Comparison of ENCODE assay signal across 23 cellular contexts in genomic region chr2:138507267-138507666, GRCh38. TPM values are rescaled to one million over a fixed set of nuclear protein-coding genes. Genes with fewer than 3 reads are reported as not detected.
DNase-seq lines count a peak whose midpoint lies in the region; ATAC-seq, FAIRE-seq and TF ChIP-seq lines count a peak whose summit lies in the region.
"Had no signal": no experiment of that assay in that cellular context is flagged by ENCODE, and none has a peak within 500 bp of the region (broad histone marks: within the 10 kb centered on the region; RNA-seq: fewer than 3 reads in every experiment).

No MANE protein-coding gene starts in this region.

- peak overlapping the region; percentile 42 for H3K4me2 ChIP-seq in HepG2 (ENCODE audit: low read depth, low read length)

- no peak for TF ChIP-seq POLR2A in HepG2 (IDR thresholded peaks at IDR 0.05; ENCODE audit: insufficient read depth in 1 of 2, low read depth in 2 of 2, low read length in 2 of 2)

- no peaks in the 10 kb centered on the region for H3K27me3 ChIP-seq in Caco-2 (replicated peaks; ENCODE audit: control insufficient read depth, insufficient read depth, low read length)
- no peaks in the 10 kb centered on the region; a peak in 1 of 5 replicates for H3K27me3 ChIP-seq in HepG2 (ENCODE audit: control insufficient read depth in 1 of 2, insufficient read depth in 2 of 2, low read length in 2 of 2)
- no peaks in the 10 kb centered on the region for H3K27me3 ChIP-seq in CD4-positive, alpha-beta memory T cell (ENCODE audit: insufficient read depth, low read length)
- H3K27me3 ChIP-seq: gastroesophageal sphincter, Peyer's patch had no signal

- peaks cover 25% of the 10 kb centered on the region for H3K4me1 Mint-ChIP-seq in Caco-2 (ENCODE audit: low read depth, unreplicated experiment)
- peaks cover 42 to 58% (median 51%) of the 10 kb centered on the region in 4 donors for H3K4me1 Mint-ChIP-seq in CD4-positive, alpha-beta memory T cell

- H3K36me3 ChIP-seq in Caco-2 (ENCODE audit: control insufficient read depth, insufficient read depth, low read length) (no peaks in the 10 kb centered on the region), HepG2 (replicated peaks in 1 of 2; ENCODE audit: control insufficient read depth in 1 of 2, insufficient read depth in 2 of 2, low read length in 2 of 2) (no peaks in the 10 kb centered on the region)
- no peaks in the 10 kb centered on the region for H3K36me3 ChIP-seq in CD4-positive, alpha-beta memory T cell (ENCODE audit: insufficient read depth, low read length)
- H3K36me3 ChIP-seq: gastroesophageal sphincter, Peyer's patch had no signal

- no peak overlapping the region; the same call in 1 of the 2 replicates for H3K9ac ChIP-seq in HepG2 (ENCODE audit: insufficient read depth, low read depth, low read length)

- DNase-seq in Caco-2 (peak in 1 of 2 experiments; percentile 24), NCI-H1436 treated with DMSO at 0.1 percent for 48 hours (lab: John Stamatoyannopoulos, UW) (peak; percentile 37), NCI-H748 treated with DMSO at 0.1 percent for 48 hours (lab: John Stamatoyannopoulos, UW) (peak; percentile 89), HepG2 (ENCODE audit: low spot score) (peak; percentile 84), hepatic stellate cell (ENCODE audit: low spot score) (no peak), MV-4-11 (lab: John Stamatoyannopoulos, UW) (no peak)
- no peak for DNase-seq in CD4-positive, alpha-beta memory T cell
- DNase-seq: ACHN; activated CD4-positive, alpha-beta T cell treated with anti-CD3 and anti-CD28 coated beads, Interleukin-2, amount 50 U/mL, for 1 hour; activated naive CD4-positive, alpha-beta T cell treated with anti-CD3 and anti-CD28 coated beads for 36 hours; CD8-positive, alpha-beta memory T cell; GF-D8; H9; mammary epithelial cell; NCI-H446 treated with DMSO at 0.1 percent for 48 hours; Peyer's patch; stimulated activated CD4-positive, alpha-beta T cell treated with anti-CD3 and anti-CD28 coated beads, Interleukin-12 subunit alpha, Interleukin-12 subunit beta, amount 100 ng/mL, for 4 hours had no signal

- H3K9me3 ChIP-seq in Caco-2 = no peaks in the 10 kb centered on the region
- no peaks in the 10 kb centered on the region for H3K9me3 ChIP-seq in HepG2 (ENCODE audit: low read length)
- H3K9me3 ChIP-seq in CD4-positive, alpha-beta memory T cell (ENCODE audit: control insufficient read depth in 1 of 2, low read length in 2 of 2) = no peaks in the 10 kb centered on the region
- H3K9me3 ChIP-seq: gastroesophageal sphincter, Peyer's patch had no signal

- H3K27ac Mint-ChIP-seq in Caco-2 (ENCODE audit: unreplicated experiment) = peak overlapping the region; percentile 11
- H3K27ac Mint-ChIP-seq in CD4-positive, alpha-beta memory T cell = no peak overlapping the region
- H3K27ac Mint-ChIP-seq: activated naive CD4-positive, alpha-beta T cell treated with anti-CD3 and anti-CD28 coated beads for 36 hours; H9; stimulated activated naive CD8-positive, alpha-beta T cell treated with anti-CD3 and anti-CD28 coated beads, Interleukin-15, Interleukin-2, amounts not matched to agents 100 ng/mL and 50 ng/mL, for 24 hours had no signal

- WGBS in HepG2 (ENCODE audit: low lambda C conversion rate) = 15% methylated on average over 4 of the region's 4 CpGs

- POLR2A ChIA-PET in Caco-2 (lab: Charles Lee) (no interaction called here), HepG2 (lab: Yijun Ruan, JAX) (no interaction called here)
- POLR2A ChIA-PET in CD4-positive, alpha-beta memory T cell (lab: Charles Lee; ENCODE audit: partially characterized antibody) = no interaction called here

- peaks cover 11% of the 10 kb centered on the region for H3K36me3 Mint-ChIP-seq in Caco-2 (ENCODE audit: insufficient read depth, unreplicated experiment)
- peaks cover 5 to 12% of the 10 kb centered on the region in 2 donors for H3K36me3 Mint-ChIP-seq in CD4-positive, alpha-beta memory T cell

- BruUV-seq in Caco-2 (replicated peaks; lab: Mats Ljungman, UMichigan) (no TSS peak), HepG2 (replicated peaks; lab: Mats Ljungman, UMichigan) (no TSS peak)

- no peaks in the 10 kb centered on the region for H3K9me3 Mint-ChIP-seq in Caco-2 (ENCODE audit: unreplicated experiment)
- H3K9me3 Mint-ChIP-seq in CD4-positive, alpha-beta memory T cell = peaks cover 0 to 2% (median 0%) of the 10 kb centered on the region in 8 donors
- H3K9me3 Mint-ChIP-seq: activated naive CD4-positive, alpha-beta T cell treated with anti-CD3 and anti-CD28 coated beads for 36 hours; CD8-positive, alpha-beta memory T cell; H9; nephron had no signal

- no peak overlapping the region for H2AFZ ChIP-seq in HepG2 (ENCODE audit: low read length)

- in situ Hi-C loops in HepG2 (cut with HindIII; ENCODE audit: extremely low pct_ligation_motif_present, low pct_unique_long_range_greater_than_20kb) = no loop called here

- TF ChIP-seq CTCF in Caco-2 (IDR thresholded peaks at IDR 0.05; ENCODE audit: insufficient read depth in 1 of 2, low read depth in 1 of 2, low read length in 1 of 2, severe bottlenecking in 1 of 2, unreplicated experiment in 1 of 2) = no peak
- 0 out of 2 replicates have a peak, but pooled peaks have one; percentile 3 for TF ChIP-seq CTCF in HepG2 (CRISPR knock-in tag; IDR thresholded peaks at IDR 0.05)

- CTCF ChIA-PET in Caco-2 (lab: Charles Lee) (no interaction called here), HepG2 (lab: Yijun Ruan, JAX; ENCODE audit: low intra/inter-chr PET ratio, low total read pairs) (no interaction called here)
- CTCF ChIA-PET in CD4-positive, alpha-beta memory T cell (lab: Charles Lee; ENCODE audit: partially characterized antibody) = no interaction called here

- intact Hi-C loops in Caco-2 (cut with micrococcal nuclease; ENCODE audit: unreplicated experiment) = loop anchor here (10.0 kb wide), 1 partner anchor 48 kb away; no protein-coding TSS in a partner anchor
- intact Hi-C loops in HepG2 (cut with micrococcal nuclease; ENCODE audit: unreplicated experiment) = loop anchor here (10.0 kb wide), 1 partner anchor 232 kb away; no protein-coding TSS in a partner anchor
- intact Hi-C loops in CD4-positive, alpha-beta memory T cell (cut with micrococcal nuclease) = no loop called here

- H4K20me1 ChIP-seq in HepG2 (ENCODE audit: insufficient read depth, low read length) = peaks cover 50% of the 10 kb centered on the region

- no peak for TF ChIP-seq RAD21 in HepG2 (CRISPR knock-in tag; IDR thresholded peaks at IDR 0.05)

- no peak for FAIRE-seq in HepG2 (lab: Jason Lieb, UNC)

- H3K27me3 Mint-ChIP-seq in Caco-2 (ENCODE audit: insufficient read depth, unreplicated experiment) = no peaks in the 10 kb centered on the region
- peaks cover 0 to 2% of the 10 kb centered on the region in 2 donors for H3K27me3 Mint-ChIP-seq in CD4-positive, alpha-beta memory T cell
- H3K27me3 Mint-ChIP-seq: CD8-positive, alpha-beta memory T cell; stimulated activated naive CD8-positive, alpha-beta T cell treated with anti-CD3 and anti-CD28 coated beads, Interleukin-15, Interleukin-2, amounts not matched to agents 100 ng/mL and 50 ng/mL, for 24 hours had no signal

- peak overlapping the region; percentile 49 for H3K27ac ChIP-seq in HepG2 (ENCODE audit: extremely low read length, insufficient read depth, low read length)
- no peak overlapping the region for H3K27ac ChIP-seq in CD4-positive, alpha-beta memory T cell (ENCODE audit: low read depth, low read length)
- H3K27ac ChIP-seq: coronary artery, epithelial cell of prostate, gastroesophageal sphincter, Peyer's patch had no signal

- H3K4me3 ChIP-seq in Caco-2 (ENCODE audit: low read depth, low read length) (no peak overlapping the region), HepG2 (replicated peaks in 1 of 3; ENCODE audit: insufficient read depth in 1 of 3, low read depth in 2 of 3, low read length in 3 of 3) (no peak overlapping the region)
- H3K4me3 ChIP-seq in CD4-positive, alpha-beta memory T cell (ENCODE audit: low read length in 2 of 2) = no peak overlapping the region
- H3K4me3 ChIP-seq: coronary artery, gastroesophageal sphincter, Peyer's patch had no signal

- peaks cover 100% of the 10 kb centered on the region for H3K79me2 ChIP-seq in HepG2 (ENCODE audit: insufficient read depth, low read length)

- peak; percentile 37 to 52; a peak in 2 of 4 replicates for TF ChIP-seq EP300 in HepG2 (IDR thresholded peaks at IDR 0.05; ENCODE audit: low read depth in 2 of 2, low read length in 2 of 2)
- TF ChIP-seq EP300 in HepG2 (CRISPR knock-in tag; IDR thresholded peaks at IDR 0.05; ENCODE audit: borderline replicate concordance) = no peak

- ATAC-seq in HepG2 = peak; percentile 71
- ATAC-seq in esophagus mucosa = no peak
- ATAC-seq: gastroesophageal sphincter had no signal

- H3K4me3 Mint-ChIP-seq in Caco-2 (ENCODE audit: unreplicated experiment) = no peak overlapping the region
- H3K4me3 Mint-ChIP-seq in CD4-positive, alpha-beta memory T cell = no peak overlapping the region
- H3K4me3 Mint-ChIP-seq: activated naive CD4-positive, alpha-beta T cell treated with anti-CD3 and anti-CD28 coated beads for 36 hours; H9; nephron; stimulated activated naive CD8-positive, alpha-beta T cell treated with anti-CD3 and anti-CD28 coated beads, Interleukin-15, Interleukin-2, amounts not matched to agents 100 ng/mL and 50 ng/mL, for 24 hours had no signal

- peaks cover 40% of the 10 kb centered on the region for H3K4me1 ChIP-seq in Caco-2
- peaks cover 45% of the 10 kb centered on the region for H3K4me1 ChIP-seq in HepG2 (ENCODE audit: insufficient read depth, low read length)
- peaks cover 35% of the 10 kb centered on the region for H3K4me1 ChIP-seq in CD4-positive, alpha-beta memory T cell (ENCODE audit: insufficient read depth, low read length)

RNA-seq across cellular contexts. Expression of gene SPOPL, which starts 5.7 kb away (rescaled TPM):
- total RNA-seq in Caco-2 (2022) (31.6 and 32.9 TPM in 2 replicates), HepG2 (2016; rRNA removed; fragmentation: Illumina TruSeq; extraction: Trizol) (51.6 and 68.8 TPM in 2 replicates), esophagus mucosa (8.8 TPM)
- total RNA-seq in HepG2 (2016; cell fraction: cytosol; rRNA removed; fragmentation: Illumina TruSeq; extraction: Trizol; ENCODE audit: low read depth) = 10.0 and 11.5 TPM in 2 replicates
- total RNA-seq in HepG2 (2016; cell fraction: insoluble cytoplasmic fraction; rRNA removed; fragmentation: Illumina TruSeq; extraction: Trizol) = 47.5 and 62.1 TPM in 2 replicates
- total RNA-seq in HepG2 (2016; cell fraction: membrane; rRNA removed; fragmentation: Illumina TruSeq; extraction: Trizol) = 48.3 and 49.1 TPM in 2 replicates
- 43.8 and 44.8 TPM in 2 replicates for total RNA-seq in HepG2 (2016; cell fraction: nucleus; rRNA removed; fragmentation: Illumina TruSeq; extraction: Trizol)
- polyA plus RNA-seq in HepG2 (2011; rRNA removed) = 11.0 and 12.6 TPM in 2 replicates
- 6.4 and 7.3 TPM in 2 replicates for polyA plus RNA-seq in HepG2 (2011; cell fraction: cytosol; rRNA removed)
- 11.9 and 15.1 TPM in 2 replicates for polyA plus RNA-seq in HepG2 (2011; cell fraction: nucleus; rRNA removed)
- polyA plus RNA-seq in HepG2 (2012) = 18.9 and 24.1 TPM in 2 replicates
- polyA plus RNA-seq in HepG2 (2016; cell fraction: cytosol; fragmentation: Illumina TruSeq; extraction: Trizol; ENCODE audit: low read depth) = 4.1 and 6.0 TPM in 2 replicates
- polyA plus RNA-seq in HepG2 (2016; cell fraction: insoluble cytoplasmic fraction; fragmentation: Illumina TruSeq; extraction: Trizol; ENCODE audit: low read depth) = 33.9 and 34.3 TPM in 2 replicates
- polyA plus RNA-seq in HepG2 (2016; cell fraction: membrane; fragmentation: Illumina TruSeq; extraction: Trizol; ENCODE audit: low read depth) = 18.7 and 19.9 TPM in 2 replicates
- 16.2 and 18.6 TPM in 2 replicates for polyA plus RNA-seq in HepG2 (2016; cell fraction: nucleus; fragmentation: Illumina TruSeq; extraction: Trizol; ENCODE audit: insufficient read depth, low read depth)
- 4.7 and 17.9 TPM in 2 replicates for polyA minus RNA-seq in HepG2 (2011; rRNA and poly(A)+ RNA removed; ENCODE audit: low replicate concordance)
- 17.1 and 17.5 TPM in 2 replicates for polyA minus RNA-seq in HepG2 (2011; cell fraction: cytosol; rRNA and poly(A)+ RNA removed)
- 74.5 and 98.8 TPM in 2 replicates for polyA minus RNA-seq in HepG2 (2011; cell fraction: nucleus; rRNA and poly(A)+ RNA removed)
- total RNA-seq in CD4-positive, alpha-beta memory T cell = 10 to 100 TPM; 18.6 TPM
- polyA plus RNA-seq in CD4-positive, alpha-beta memory T cell = 1 to 10 TPM in 1 of 2 donors, under 1 TPM in 1; 0.71 to 2.1 TPM

Comparison
In these comparisons a context has a peak if more than half of its experiments do, and no peak if none do; other contexts are left out.
1. DNase-seq: peak in NCI-H1436 treated with DMSO at 0.1 percent for 48 hours (single experiment), NCI-H748 treated with DMSO at 0.1 percent for 48 hours (single experiment) and HepG2 (single experiment); none in CD4-positive, alpha-beta memory T cell (0 of 5), hepatic stellate cell (single experiment) and MV-4-11 (single experiment).